Comparison of ENCODE assay signal across 28 cellular contexts in genomic region chr2:103119352-103119751, GRCh38.
"Had no signal": no experiment of that assay in that cellular context is flagged by ENCODE, and none has a peak within 500 bp of the region (broad histone marks: within the 10 kb centered on the region; RNA-seq: fewer than 3 reads in every experiment).

No MANE protein-coding gene starts in this region.

- H3K36me3 Mint-ChIP-seq: mesothelial cell of epicardium, naive B cell had no signal

- H3K27ac Mint-ChIP-seq: dendritic cell treated with granulocyte-macrophage colony-stimulating factor and Interleukin-4, amounts not matched to agents 40 ng/mL and 50 ng/mL, for 4 days; effector memory CD8-positive, alpha-beta T cell; endodermal cell; mesothelial cell of epicardium; naive B cell had no signal

- FAIRE-seq: endometrium, islet of Langerhans, keratinocyte had no signal

- ATAC-seq: effector memory CD8-positive, alpha-beta T cell; esophagus mucosa; gastrocnemius medialis; heart right ventricle; left cardiac atrium; left lung; left ventricle myocardium superior; lower lobe of right lung; mucosa of descending colon had no signal

- H3K4me1 Mint-ChIP-seq: mesothelial cell of epicardium, naive B cell had no signal

- H3K4me3 ChIP-seq: colonic mucosa, esophagus squamous epithelium, gastrocnemius medialis, heart right ventricle, left lung, lower lobe of right lung, mucosa of descending colon had no signal

- H3K4me3 Mint-ChIP-seq: dendritic cell treated with granulocyte-macrophage colony-stimulating factor and Interleukin-4, amounts not matched to agents 40 ng/mL and 50 ng/mL, for 4 days; effector memory CD8-positive, alpha-beta T cell; endodermal cell; mesothelial cell of epicardium; naive B cell had no signal

- DNase-seq: colonic mucosa; cortex of kidney; effector CD8-positive, alpha-beta T cell; effector memory CD8-positive, alpha-beta T cell; endodermal cell; erythroblast; esophagus squamous epithelium; foreskin fibroblast; foreskin melanocyte; gastrocnemius medialis; glutamatergic neuron; head of caudate nucleus; heart right ventricle; hippocampal formation; left cardiac atrium; left lung; left ventricle myocardium superior; lower lobe of right lung; mesenchymal stem cell; mucosa of descending colon; naive B cell had no signal

- H3K27me3 Mint-ChIP-seq: dendritic cell treated with granulocyte-macrophage colony-stimulating factor and Interleukin-4, amounts not matched to agents 40 ng/mL and 50 ng/mL, for 4 days; effector memory CD8-positive, alpha-beta T cell; naive B cell had no signal

- H3K36me3 ChIP-seq: colonic mucosa, esophagus squamous epithelium, gastrocnemius medialis, heart right ventricle, left lung, lower lobe of right lung had no signal

- H3K4me1 ChIP-seq: colonic mucosa, esophagus squamous epithelium, gastrocnemius medialis, heart right ventricle, left lung, lower lobe of right lung had no signal

- H3K27me3 ChIP-seq: colonic mucosa, esophagus squamous epithelium, gastrocnemius medialis, heart right ventricle, left lung had no signal

- H3K9me3 ChIP-seq: colonic mucosa, esophagus squamous epithelium, gastrocnemius medialis, heart right ventricle, left lung, lower lobe of right lung, mucosa of descending colon had no signal

- H3K27ac ChIP-seq: colonic mucosa, epithelial cell of prostate, esophagus squamous epithelium, gastrocnemius medialis, heart right ventricle, left lung, lower lobe of right lung had no signal
